In the genomic region with DNA sequence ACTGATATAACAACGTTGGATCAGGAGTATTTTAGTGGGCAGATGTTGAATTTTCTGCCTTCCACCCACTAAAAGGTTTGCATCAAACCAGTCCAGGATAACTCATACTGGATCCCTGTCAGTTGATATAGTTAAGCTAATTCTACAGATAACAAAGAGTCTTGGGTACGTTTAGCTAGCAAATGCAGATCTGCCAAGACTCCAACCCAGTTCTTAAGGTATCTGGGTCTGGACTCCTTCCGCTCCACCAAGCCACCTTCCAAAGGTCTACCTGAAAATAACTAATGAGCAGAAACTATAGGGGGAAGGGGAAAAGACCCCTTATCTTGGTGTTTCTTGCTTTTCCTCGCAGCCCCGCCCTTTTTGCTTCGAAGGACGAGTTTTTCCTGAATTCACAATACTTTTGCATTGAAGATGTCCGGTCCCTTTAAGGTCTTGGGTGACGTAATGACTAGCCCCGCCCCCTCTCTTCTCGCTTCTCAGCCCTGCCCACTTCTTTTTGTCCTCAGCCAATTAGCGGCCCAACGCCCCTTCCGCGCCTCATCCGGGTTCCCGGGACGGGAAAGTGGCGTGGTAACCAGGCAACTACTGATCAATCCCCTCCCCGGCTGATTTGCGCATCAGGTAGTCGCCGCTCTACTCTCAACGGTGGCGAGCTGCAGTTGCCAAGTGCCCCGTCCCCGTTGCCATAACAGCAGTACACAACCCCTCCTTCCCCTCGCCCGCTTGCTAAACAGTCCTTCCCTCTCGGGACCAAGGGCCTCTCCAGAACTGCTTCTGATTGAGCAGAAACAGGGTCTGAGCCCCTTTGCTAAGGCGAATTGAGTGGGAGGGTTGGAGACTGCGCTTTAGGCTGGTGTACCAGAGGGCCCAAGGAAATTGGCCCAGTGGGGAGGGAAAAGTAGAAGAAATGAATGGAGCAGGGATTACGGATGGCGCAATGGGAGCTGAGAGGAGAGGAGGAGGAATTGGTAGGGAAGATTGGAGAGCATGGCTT, we compare ENCODE assay signal across 8 cellular contexts. TPM values are rescaled to one million over a fixed set of nuclear protein-coding genes. Genes with fewer than 3 reads are reported as not detected.
DNase-seq lines count a peak whose midpoint lies in the region; ATAC-seq, FAIRE-seq and TF ChIP-seq lines count a peak whose summit lies in the region.

A gene with protein sequence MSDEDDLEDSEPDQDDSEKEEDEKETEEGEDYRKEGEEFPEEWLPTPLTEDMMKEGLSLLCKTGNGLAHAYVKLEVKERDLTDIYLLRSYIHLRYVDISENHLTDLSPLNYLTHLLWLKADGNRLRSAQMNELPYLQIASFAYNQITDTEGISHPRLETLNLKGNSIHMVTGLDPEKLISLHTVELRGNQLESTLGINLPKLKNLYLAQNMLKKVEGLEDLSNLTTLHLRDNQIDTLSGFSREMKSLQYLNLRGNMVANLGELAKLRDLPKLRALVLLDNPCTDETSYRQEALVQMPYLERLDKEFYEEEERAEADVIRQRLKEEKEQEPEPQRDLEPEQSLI (plus strand): TSS at position 543 of the 997 bp plus-strand sequence. CDS start 812 bp downstream, outside the sequence.

- H3K9ac ChIP-seq in H1 (replicated peaks in 1 of 4; ENCODE audit: extremely low read depth in 1 of 4, low read depth in 3 of 4, low read length in 3 of 4) = peak within 1 kb of the TSS in 3 of 4 experiments; percentile 60 to 77 (median 76); a peak in 6 of 7 replicates

- peak within 1 kb of the TSS; percentile 84 to 95 for H3K4me2 ChIP-seq in H1 (ENCODE audit: insufficient read depth in 1 of 2, low read depth in 2 of 2, low read length in 2 of 2)

- H3K14ac ChIP-seq in H1 (ENCODE audit: insufficient read length) = no peak within 1 kb of the TSS

- peak within 1 kb of the TSS; percentile 60 for H2AFZ ChIP-seq in H1 (ENCODE audit: low read length)

- no peaks in the 10 kb centered on the region for H3K79me2 ChIP-seq in H1 (ENCODE audit: control insufficient read depth in 1 of 2, insufficient read depth in 2 of 2, low read length in 2 of 2)

- peak within 1 kb of the TSS; percentile 19; the same call in 1 of the 2 replicates for H3K18ac ChIP-seq in H1 (ENCODE audit: extremely low read depth, low read length)

- H2AK5ac ChIP-seq in H1 (ENCODE audit: low read depth, low read length) = no peak within 1 kb of the TSS

- WGBS in H1 (ENCODE audit: extremely low coverage in 1 of 2, insufficient coverage in 1 of 2, insufficient read length in 1 of 2, insufficient replicate concordance in 2 of 2, low coverage in 1 of 2, low lambda C conversion rate in 2 of 2, missing lambda C conversion rate in 1 of 2), 2 experiments = 11% methylated on average over 28 of the region's 34 CpGs; no CpG with 5 or more reads in 1 of the 2 experiments

- peak within 1 kb of the TSS; percentile 46 to 64 (median 52) for H3K4me3 ChIP-seq in H1 (ENCODE audit: extremely low read depth in 1 of 4, insufficient read depth in 2 of 4, low read depth in 3 of 4, low read length in 4 of 4)

- POLR2A ChIA-PET in H1 (lab: Charles Lee; ENCODE audit: partially characterized antibody) = interaction anchor here (0.7 to 39.6 kb wide), 11 partner anchors 9 to 144 kb away, joined by 3 to 1027 read pairs (median 18); a partner anchor contains a TSS

- ATAC-seq in GM19467 (IDR thresholded peaks at IDR 0.05; ENCODE audit: unreplicated experiment) = peak; percentile 85

- no peak within 1 kb of the TSS for H2BK20ac ChIP-seq in H1 (ENCODE audit: low read length)

- H3K9me3 ChIP-seq in H1 (ENCODE audit: insufficient read depth in 2 of 2, low read depth in 1 of 2, low read length in 1 of 2) = no peaks in the 10 kb centered on the region

- peak; percentile 96 for FAIRE-seq in H1 (lab: Jason Lieb, UNC)

- no peak within 1 kb of the TSS for H3K4ac ChIP-seq in H1 (replicated peaks; ENCODE audit: insufficient read length, low read depth, low read length)

- H3K27ac ChIP-seq in H1 (ENCODE audit: low read depth, low read length) = peak within 1 kb of the TSS; percentile 76

- H4K5ac ChIP-seq in H1 (ENCODE audit: insufficient read length, low read depth, low read length) = peak within 1 kb of the TSS; percentile 40

- no peaks in the 10 kb centered on the region for H3K36me3 ChIP-seq in H1 (ENCODE audit: control insufficient read depth in 2 of 4, insufficient read depth in 4 of 4, low read length in 3 of 4)

- H3K56ac ChIP-seq in H1 (replicated peaks; ENCODE audit: insufficient read length, low read depth, low read length) = no peak within 1 kb of the TSS

- peak in 1 of 2 experiments; percentile 72; a peak in 1 of 3 replicates for TF ChIP-seq EP300 in H1 (IDR thresholded peaks at IDR 0.05; ENCODE audit: borderline replicate concordance in 1 of 2, low read depth in 2 of 2, low read length in 2 of 2)

- DNase-seq in CMK (ENCODE audit: low read depth) = peak; percentile 86
- peak; percentile 78 for DNase-seq in HS-5 (ENCODE audit: low read depth)
- peak; percentile 72 for DNase-seq in NK-92 (lab: John Stamatoyannopoulos, UW; ENCODE audit: unreplicated experiment)
- DNase-seq in activated CD8-positive, alpha-beta memory T cell treated with anti-CD3 and anti-CD28 coated beads for 24 hours = peak; percentile 98
- DNase-seq in H1 (ENCODE audit: low read depth in 1 of 2, low spot score in 2 of 2) = peak; percentile 96 to 98
- peak; percentile 98 for DNase-seq in medulla oblongata (ENCODE audit: extremely low spot score)
- DNase-seq in stimulated activated CD4-positive, alpha-beta T cell treated with anti-CD3 and anti-CD28 coated beads, TNF-alpha, amount 100 ng/mL, for 48 hours (ENCODE audit: low read depth in 3 of 3) = peak; percentile 97 to 98 (median 98)

- no peaks in the 10 kb centered on the region for H3K79me1 ChIP-seq in H1 (ENCODE audit: low read depth, low read length)

- CTCF ChIA-PET in H1 (lab: Charles Lee; ENCODE audit: partially characterized antibody) = interaction anchor here (0.6 to 13.0 kb wide), 9 partner anchors 13 to 151 kb away, joined by 3 to 74 read pairs (median 6); a partner anchor contains a TSS

- H4K20me1 ChIP-seq in H1 (replicated peaks in 1 of 2; ENCODE audit: control insufficient read depth in 1 of 2, insufficient read depth in 2 of 2, low read length in 2 of 2) = no peaks in the 10 kb centered on the region

- no peak within 1 kb of the TSS for H4K8ac ChIP-seq in H1 (ENCODE audit: extremely low read depth, insufficient read depth, low read length)

- H2BK15ac ChIP-seq in H1 (ENCODE audit: low read length) = peak within 1 kb of the TSS; percentile 22; the same call in 1 of the 2 replicates

- peak in 1 of 2 experiments; percentile 76; a peak in 1 of 3 replicates for TF ChIP-seq POLR2A in H1 (IDR thresholded peaks at IDR 0.05; ENCODE audit: control extremely low read depth in 1 of 2, low read depth in 2 of 2, low read length in 2 of 2)

- no peak for TF ChIP-seq CTCF in H1 (IDR thresholded peaks at IDR 0.05; ENCODE audit: control extremely low read depth in 1 of 3, insufficient read depth in 1 of 3, low read depth in 1 of 3, low read length in 3 of 3)

- 0 out of 2 replicates have a peak within 1 kb of the TSS, but pooled peaks have one; percentile 20 for H2BK12ac ChIP-seq in H1 (ENCODE audit: low read depth, low read length)

- H4K91ac ChIP-seq in H1 (replicated peaks; ENCODE audit: insufficient read length, low read length) = no peak within 1 kb of the TSS

- H3K27me3 ChIP-seq in H1 (replicated peaks in 1 of 4; ENCODE audit: control insufficient read depth in 3 of 4, extremely low read depth in 1 of 4, insufficient read depth in 3 of 4, low read length in 3 of 4) = peaks cover 0 to 4% (median 0%) of the 10 kb centered on the region in 4 experiments; a peak in 4 of 7 replicates

- H3K4me1 ChIP-seq in H1 (replicated peaks in 1 of 4; ENCODE audit: control insufficient read depth in 3 of 4, insufficient read depth in 4 of 4, low read length in 3 of 4) = peaks cover 3 to 12% (median 11%) of the 10 kb centered on the region in 4 experiments; a peak in 5 of 7 replicates

- peaks cover 3% of the 10 kb centered on the region; the same call in 1 of the 2 replicates for H3K23me2 ChIP-seq in H1 (ENCODE audit: low read depth, low read length)

- no peak for TF ChIP-seq RAD21 in H1 (IDR thresholded peaks at IDR 0.05 in 1 of 2, conservative IDR thresholded peaks at IDR 0.05 in 1 of 2; ENCODE audit: low read depth in 2 of 2, low read length in 2 of 2)

- H2BK5ac ChIP-seq in H1 (ENCODE audit: low read depth, low read length) = peak within 1 kb of the TSS; percentile 36

- no peak within 1 kb of the TSS for H3K23ac ChIP-seq in H1 (ENCODE audit: insufficient read length)

- H2BK120ac ChIP-seq in H1 (replicated peaks; ENCODE audit: low read depth, low read length) = no peak within 1 kb of the TSS

TF ChIP-seq in H1, 55 proteins besides CTCF, POLR2A, EP300 and RAD21 (continues in another document):
- TF ChIP-seq RNF2 (IDR thresholded peaks at IDR 0.05; ENCODE audit: borderline replicate concordance, low read depth, low read length, missing control alignments, poor library complexity, severe bottlenecking) = no peak
- TF ChIP-seq RXRA (IDR thresholded peaks at IDR 0.05; ENCODE audit: insufficient read depth, low read depth, low read length) = no peak
- TF ChIP-seq NANOG (IDR thresholded peaks at IDR 0.05; ENCODE audit: insufficient read depth, low read depth, low read length, poor library complexity, severe bottlenecking) = no peak
- TF ChIP-seq ZNF274 (IDR thresholded peaks at IDR 0.05; ENCODE audit: borderline replicate concordance, extremely low read depth, low read length) = no peak
- TF ChIP-seq GTF2F1 (IDR thresholded peaks at IDR 0.05; ENCODE audit: borderline replicate concordance, low read depth, low read length) = no peak
- TF ChIP-seq FOSL1 (IDR thresholded peaks at IDR 0.05; ENCODE audit: insufficient read depth, low read depth, low read length) = no peak
- no peak for TF ChIP-seq CHD1 (IDR thresholded peaks at IDR 0.05; ENCODE audit: low read depth, low read length)
- no peak for TF ChIP-seq NRF1 (IDR thresholded peaks at IDR 0.05; ENCODE audit: low read depth, low read length)
- peak; percentile 89 for TF ChIP-seq SAP30 (IDR thresholded peaks at IDR 0.05; ENCODE audit: insufficient read depth, insufficient replicate concordance, low read length)
- TF ChIP-seq EGR1 (IDR thresholded peaks at IDR 0.05; ENCODE audit: borderline replicate concordance, low read depth, low read length) = no peak
- TF ChIP-seq KDM1A (IDR thresholded peaks at IDR 0.05; ENCODE audit: borderline replicate concordance, low read length) = no peak
- TF ChIP-seq RBBP5 (IDR thresholded peaks at IDR 0.05; ENCODE audit: borderline replicate concordance, low read depth, low read length) = no peak

RNA-seq across cellular contexts. Expression of the gene that starts here (rescaled TPM):
- total RNA-seq in H1 (2021; fragmentation: NEBNext Ultra II Directional; extraction: Animal tissue kit (Norgen Biotek cat#: 25700)) = 2.5 and 2.9 TPM in 2 replicates
- 3.5 and 3.6 TPM in 2 replicates for polyA plus RNA-seq in H1 (2011; rRNA removed)
- polyA plus RNA-seq in H1 (2011; cell fraction: cytosol; rRNA removed) = 5.4 TPM
- 3.6 TPM for polyA plus RNA-seq in H1 (2011; cell fraction: nucleus; rRNA removed)
- 3.1 to 4.6 TPM (median 3.5 TPM) in 4 replicates for polyA plus RNA-seq in H1 (2012, experiment 1 of 2)
- polyA plus RNA-seq in H1 (2012, experiment 2 of 2) = 2.3 TPM
- 1.9 TPM for polyA plus RNA-seq in H1 (2013, experiment 1 of 2)
- polyA plus RNA-seq in H1 (2013, experiment 2 of 2) = 1.9 TPM
- polyA minus RNA-seq in H1 (2011; rRNA and poly(A)+ RNA removed) = 2.6 and 4.4 TPM in 2 replicates
- 2.6 TPM for polyA minus RNA-seq in H1 (2011; cell fraction: cytosol; rRNA and poly(A)+ RNA removed)
- 2.8 TPM for polyA minus RNA-seq in H1 (2011; cell fraction: nucleus; rRNA and poly(A)+ RNA removed)

Comparison
In these comparisons a context has a peak if more than half of its experiments do, and no peak if none do; other contexts are left out.
1. Peak in every context shown above with its lines: DNase-seq, ATAC-seq, H3K4me3 ChIP-seq and H3K27ac ChIP-seq.